ENCODE assay signal across 12 cellular contexts in genomic region chr5:150491876-150492275, GRCh38. TPM values are rescaled to one million over a fixed set of nuclear protein-coding genes. Genes with fewer than 3 reads are reported as not detected.
DNase-seq lines count a peak whose midpoint lies in the region; ATAC-seq and TF ChIP-seq lines count a peak whose summit lies in the region.
"Had no signal": no experiment of that assay in that cellular context is flagged by ENCODE, and none has a peak within 500 bp of the region (broad histone marks: within the 10 kb centered on the region; RNA-seq: fewer than 3 reads in every experiment).

No MANE protein-coding gene starts in this region.

- H2AK5ac ChIP-seq in neuronal stem cell (ENCODE audit: low read depth, low read length): no peak overlapping the region

- H3K14ac ChIP-seq in neuronal stem cell (ENCODE audit: low read length): no peak overlapping the region

- no peaks in the 10 kb centered on the region for H3K36me3 ChIP-seq in cardiac muscle cell
- peaks cover 2 to 59% of the 10 kb centered on the region in 2 donors for H3K36me3 ChIP-seq in neuronal stem cell (replicated peaks in 1 of 2; ENCODE audit: control insufficient read depth in 2 of 2, insufficient read depth in 2 of 2, low read length in 2 of 2)
- H3K36me3 ChIP-seq in uterus: no peaks in the 10 kb centered on the region
- H3K36me3 ChIP-seq: HAP-1 had no signal

- peaks cover 18% of the 10 kb centered on the region for H3K79me1 ChIP-seq in neuronal stem cell (ENCODE audit: low read depth, low read length)

- H3K4me1 ChIP-seq in cardiac muscle cell (ENCODE audit: low read depth): peaks cover 48% of the 10 kb centered on the region
- peaks cover 22 to 43% of the 10 kb centered on the region in 2 donors for H3K4me1 ChIP-seq in neuronal stem cell (ENCODE audit: control insufficient read depth in 2 of 2, insufficient read depth in 1 of 2, low read depth in 1 of 2, low read length in 2 of 2)
- peaks cover 4 to 37% of the 10 kb centered on the region in 2 donors for H3K4me1 ChIP-seq in uterus
- H3K4me1 ChIP-seq: HAP-1 had no signal

- intact Hi-C loops in Right ventricle myocardium superior (cut with DNase I): no loop called here
- intact Hi-C loops in dorsolateral prefrontal cortex (cut with DNase I): loop anchor here in 1 of 2 donors (10.0 kb wide), 1 partner anchor 593 kb away; the partner anchor contains the start of gene TNIP1
- intact Hi-C loops in uterus (cut with DNase I; ENCODE audit: low total_unique reads): no loop called here

- H3K4me3 ChIP-seq in cardiac muscle cell (no peak overlapping the region), dorsolateral prefrontal cortex (no peak overlapping the region), neuronal stem cell (ENCODE audit: low read length in 2 of 2) (no peak overlapping the region), uterus (no peak overlapping the region)
- H3K4me3 ChIP-seq: HAP-1 had no signal

- no peak overlapping the region for H3K9ac ChIP-seq in neuronal stem cell (ENCODE audit: low read depth, low read length, poor library complexity)

- no peak overlapping the region for H3K23ac ChIP-seq in neuronal stem cell (ENCODE audit: low read depth, low read length, poor library complexity)

- H2BK5ac ChIP-seq in neuronal stem cell (ENCODE audit: low read length): no peak overlapping the region

- no peak for DNase-seq in cardiac muscle cell (ENCODE audit: low read depth in 1 of 2, low spot score in 1 of 2)
- DNase-seq in Right ventricle myocardium superior: no peak
- peak in 1 of 10 donors; percentile 34 for DNase-seq in dorsolateral prefrontal cortex
- no peak for DNase-seq in neuronal stem cell (ENCODE audit: low spot score)
- DNase-seq in uterus: no peak
- DNase-seq in amniotic stem cell (lab: John Stamatoyannopoulos, UW): no peak
- no peak for DNase-seq in NCI-H187 (lab: John Stamatoyannopoulos, UW)
- DNase-seq in iPS-NIHi7 (ENCODE audit: extremely low spot score): no peak
- DNase-seq: DMS153; NCI-H774; stimulated activated CD4-positive, alpha-beta T cell treated with anti-CD3 and anti-CD28 coated beads, Interleukin-4, amount 100 ng/mL, for 1 hour had no signal

- H3K18ac ChIP-seq in neuronal stem cell (ENCODE audit: low read length): peak overlapping the region; percentile 55

- H2BK12ac ChIP-seq in neuronal stem cell (ENCODE audit: low read length): no peak overlapping the region

- no peaks in the 10 kb centered on the region for H3K27me3 ChIP-seq in cardiac muscle cell
- H3K27me3 ChIP-seq in dorsolateral prefrontal cortex: no peaks in the 10 kb centered on the region
- no peaks in the 10 kb centered on the region for H3K27me3 ChIP-seq in neuronal stem cell (ENCODE audit: control insufficient read depth in 3 of 3, insufficient read depth in 3 of 3, low read depth in 1 of 3, low read length in 3 of 3)
- H3K27me3 ChIP-seq in uterus: no peaks in the 10 kb centered on the region

- H3K27ac ChIP-seq in cardiac muscle cell: peak overlapping the region; percentile 99
- peak overlapping the region in 51 of 59 donors; percentile 7 to 98 (median 95) for H3K27ac ChIP-seq in dorsolateral prefrontal cortex
- H3K27ac ChIP-seq in neuronal stem cell (replicated peaks; ENCODE audit: low read length): no peak overlapping the region
- H3K27ac ChIP-seq in uterus: peak overlapping the region; percentile 28 to 94

- no peak for TF ChIP-seq POLR2A in uterus (IDR thresholded peaks at IDR 0.05)

- H2BK120ac ChIP-seq in neuronal stem cell (ENCODE audit: low read depth, low read length): no peak overlapping the region

- H3K9me3 ChIP-seq in cardiac muscle cell (ENCODE audit: low read depth): no peaks in the 10 kb centered on the region
- no peaks in the 10 kb centered on the region for H3K9me3 ChIP-seq in neuronal stem cell (replicated peaks in 1 of 2; ENCODE audit: control insufficient read depth in 2 of 2, insufficient read depth in 1 of 2, low read depth in 1 of 2, low read length in 2 of 2)
- H3K9me3 ChIP-seq in uterus: no peaks in the 10 kb centered on the region
- H3K9me3 ChIP-seq: HAP-1 had no signal

- no peak overlapping the region for H2BK15ac ChIP-seq in neuronal stem cell (ENCODE audit: low read length)

- no peak overlapping the region for H3K4me2 ChIP-seq in neuronal stem cell (ENCODE audit: insufficient read depth, low read length, poor library complexity, severe bottlenecking)

- no peak overlapping the region for H4K91ac ChIP-seq in neuronal stem cell (ENCODE audit: low read depth, low read length, poor library complexity)

- no peak for ATAC-seq in Right ventricle myocardium superior (ENCODE audit: poor library complexity)

- WGBS in neuronal stem cell (ENCODE audit: extremely low coverage in 2 of 2, insufficient read length in 2 of 2, insufficient replicate concordance in 1 of 2), 2 donors: no CpG with 5 or more reads among the region's 4 CpGs

- H2AFZ ChIP-seq in neuronal stem cell (ENCODE audit: low read length): no peak overlapping the region

- TF ChIP-seq CTCF in cardiac muscle cell (IDR thresholded peaks at IDR 0.05; ENCODE audit: low read depth, low read length) (no peak), dorsolateral prefrontal cortex (IDR thresholded peaks at IDR 0.05 in 54 of 56, conservative IDR thresholded peaks at IDR 0.05 in 2 of 56; ENCODE audit: low read depth in 1 of 56, partially characterized antibody in 56 of 56) (no peak), uterus (IDR thresholded peaks at IDR 0.05) (no peak)

- no peak overlapping the region for H4K8ac ChIP-seq in neuronal stem cell (ENCODE audit: low read depth, low read length)

- H3K4ac ChIP-seq in neuronal stem cell (ENCODE audit: low read length): no peak overlapping the region

RNA-seq across cellular contexts. Expression of gene NDST1, which starts 16.1 kb away (rescaled TPM):
- total RNA-seq in cardiac muscle cell: 79.8 and 97.6 TPM in 2 replicates
- polyA plus RNA-seq in cardiac muscle cell: 26.6 and 34.9 TPM in 2 replicates
- 50.8 TPM for total RNA-seq in Right ventricle myocardium superior
- total RNA-seq in dorsolateral prefrontal cortex: 100 to 1,000 TPM in 43 of 120 experiments, 10 to 100 TPM in 77; 64.3 to 163 (median 92.5) TPM
- polyA plus RNA-seq in neuronal stem cell (2013, experiment 1 of 2): 27.1 TPM
- polyA plus RNA-seq in neuronal stem cell (2013, experiment 2 of 2): 25.9 TPM
- 10 to 100 TPM; 10.9 to 86.0 (median 42.5) TPM for total RNA-seq in uterus

RNA-seq across cellular contexts. Expression of gene RPS14, which starts 42.3 kb away (rescaled TPM):
- 2,228 and 2,781 TPM in 2 replicates for total RNA-seq in cardiac muscle cell
- 1,307 and 1,584 TPM in 2 replicates for polyA plus RNA-seq in cardiac muscle cell
- total RNA-seq in Right ventricle myocardium superior: 1,133 TPM
- 100 to 1,000 TPM; 441 to 866 (median 635) TPM for total RNA-seq in dorsolateral prefrontal cortex
- 5,106 TPM for polyA plus RNA-seq in neuronal stem cell (2013, experiment 1 of 2)
- polyA plus RNA-seq in neuronal stem cell (2013, experiment 2 of 2): 5,095 TPM
- total RNA-seq in uterus: over 10,000 TPM in 1 of 4 donors, 1,000 to 10,000 TPM in 3; 2,445 to 12,361 (median 6,046) TPM
